Comparison of ENCODE assay signal across 29 cellular contexts in genomic region chr7:148507741-148508285, GRCh38.
A peak's percentile ranks its signal among the peaks of the same experiment; 100 is the strongest.
DNase-seq lines count a peak whose midpoint lies in the region; ATAC-seq, FAIRE-seq and TF ChIP-seq lines count a peak whose summit lies in the region.
"Had no signal": no experiment of that assay in that cellular context is flagged by ENCODE, and none has a peak within 500 bp of the region (broad histone marks: within the 10 kb centered on the region; RNA-seq: fewer than 3 reads in every experiment).

No MANE protein-coding gene starts in this region.

- H4K20me1 ChIP-seq in OCI-LY3 (ENCODE audit: insufficient read depth, low read length) (no peaks in the 10 kb centered on the region), GM12878 (ENCODE audit: control insufficient read depth, insufficient read depth) (no peaks in the 10 kb centered on the region)
- H4K20me1 ChIP-seq: BLaER1 treated with 17β-estradiol and CSF1 and Interleukin-3, amounts not matched to agents 10 nM and 100 nM had no signal

- ATAC-seq in GM12878, result peak; percentile 57
- no peak for ATAC-seq in left cardiac atrium
- ATAC-seq in GM21619 (IDR thresholded peaks at IDR 0.05; ENCODE audit: unreplicated experiment), result no peak
- ATAC-seq: gastrocnemius medialis, sciatic nerve had no signal

- intact Hi-C loops in GM12878 (cut with micrococcal nuclease; ENCODE audit: unreplicated experiment) (loop anchor here (2.0 to 5.0 kb wide), 3 partner anchors 54 to 193 kb away; no protein-coding TSS in a partner anchor), left cardiac atrium (cut with DNase I) (loop anchor here in 1 of 2 donors (10.0 kb wide), 1 partner anchor 377 kb away; the partner anchor contains the start of gene EZH2), head of caudate nucleus (cut with DNase I) (no loop called here)

- SMC1A ChIA-PET in GM12878 (lab: Charles Lee; ENCODE audit: uncharacterized antibody, unreplicated experiment), result no interaction called here

- H3K4me2 ChIP-seq in OCI-LY3 (ENCODE audit: low read length), result peak overlapping the region; percentile 71
- peak overlapping the region; percentile 75 for H3K4me2 ChIP-seq in GM12878 (ENCODE audit: control insufficient read depth, insufficient read depth)

- TF ChIP-seq CTCF in OCI-LY3 (IDR thresholded peaks at IDR 0.05; ENCODE audit: low read depth, low read length) (no peak), GM12878 (IDR thresholded peaks at IDR 0.05 in 2 of 3, conservative IDR thresholded peaks at IDR 0.05 in 1 of 3; ENCODE audit: control insufficient read depth in 2 of 3, extremely low read depth in 1 of 3, insufficient read depth in 1 of 3, low read depth in 3 of 3, low read length in 3 of 3) (no peak)

- no peaks in the 10 kb centered on the region for H3K79me2 ChIP-seq in OCI-LY3 (ENCODE audit: low read length)
- H3K79me2 ChIP-seq in GM12878 (ENCODE audit: control insufficient read depth, insufficient read depth, low read length), result no peaks in the 10 kb centered on the region

- H3K9ac ChIP-seq in OCI-LY3 (ENCODE audit: low read length) (peak overlapping the region; percentile 77), GM12878 (ENCODE audit: control insufficient read depth, insufficient read depth, low read length) (no peak overlapping the region)
- H3K9ac ChIP-seq: BLaER1 treated with 17β-estradiol and CSF1 and Interleukin-3, amounts not matched to agents 10 nM and 100 nM had no signal

- no peak for TF ChIP-seq POLR2A in GM12878 (IDR thresholded peaks at IDR 0.05; ENCODE audit: low read depth, low read length)

- DNase-seq in activated naive CD4-positive, alpha-beta T cell treated with Interleukin-2 at 50 U/mL for 16 hours, result peak; percentile 46
- no peak for DNase-seq in activated naive CD4-positive, alpha-beta T cell treated with anti-CD3 and anti-CD28 coated beads, Interleukin-2, amount 50 U/mL, for 16 hours
- DNase-seq in GM12878 (ENCODE audit: low read depth, low spot score), result no peak
- peak; percentile 59 for DNase-seq in stimulated activated CD8-positive, alpha-beta memory T cell treated with anti-CD3 and anti-CD28 coated beads, Interleukin-4, amount 100 ng/mL, for 48 hours
- no peak for DNase-seq in left cardiac atrium
- no peak for DNase-seq in head of caudate nucleus
- DNase-seq: activated effector memory CD4-positive, alpha-beta T cell treated with Interleukin-2 at 50 U/mL for 16 hours; cerebellar nuclear complex; COR-L47; DMS79; dorsolateral prefrontal cortex; gastrocnemius medialis; hippocampal formation; immature natural killer cell; mesenchymal stem cell; NCI-H1105 treated with DMSO at 0.1 percent for 48 hours; NCI-H2029 treated with DMSO at 0.1 percent for 48 hours; NCI-H526 treated with DMSO at 0.1 percent for 48 hours; Peyer's patch; SW 1271; T1000; uterus; WERI-Rb-1 had no signal

- POLR2A ChIA-PET in GM12878 (lab: Charles Lee), result no interaction called here

- CTCF ChIA-PET in GM12878 (lab: Yijun Ruan, JAX), result interaction anchor here (0.9 to 1.2 kb wide), 2 partner anchors 17 to 455 kb away, joined by 3 to 4 read pairs; no protein-coding TSS in a partner anchor

- H3K27ac ChIP-seq in OCI-LY3 (ENCODE audit: low read length) (peak overlapping the region; percentile 97), GM12878 (ENCODE audit: control insufficient read depth, insufficient read depth) (no peak overlapping the region; the same call in 1 of the 2 replicates)
- H3K27ac ChIP-seq: BLaER1 treated with 17β-estradiol and CSF1 and Interleukin-3, amounts not matched to agents 10 nM and 100 nM; dorsolateral prefrontal cortex; gastrocnemius medialis; neutrophil; Peyer's patch; thoracic aorta; uterus; WERI-Rb-1 had no signal

- H3K4me3 ChIP-seq in OCI-LY3 (ENCODE audit: low read length) (peak overlapping the region; percentile 59), GM12878 (no peak overlapping the region)
- H3K4me3 ChIP-seq: BLaER1 treated with 17β-estradiol and CSF1 and Interleukin-3, amounts not matched to agents 10 nM and 100 nM; dorsolateral prefrontal cortex; gastrocnemius medialis; Peyer's patch; thoracic aorta; uterus had no signal

- 29% methylated on average over 7 of the region's 7 CpGs for WGBS in GM12878 (ENCODE audit: insufficient coverage, insufficient replicate concordance, low lambda C conversion rate, missing lambda C conversion rate)

- BruUV-seq in GM12878 (replicated peaks; lab: Mats Ljungman, UMichigan), result no TSS peak

- no peak for FAIRE-seq in GM12878 (lab: Jason Lieb, UNC)

- in situ Hi-C loops in GM12878 (cut with MboI), result loop anchor here (5.0 kb wide), 1 partner anchor 454 kb away; no protein-coding TSS in a partner anchor

- TF ChIP-seq RAD21 in GM12878 (IDR thresholded peaks at IDR 0.05; ENCODE audit: insufficient read depth, low read depth, low read length), result no peak

- RAD21 ChIA-PET in GM12878 (lab: Charles Lee; ENCODE audit: unreplicated experiment), result no interaction called here

- H3K9me3 ChIP-seq in OCI-LY3 (ENCODE audit: insufficient read depth, low read length), result peaks cover 8% of the 10 kb centered on the region
- no peaks in the 10 kb centered on the region; the same call in 1 of the 3 replicates for H3K9me3 ChIP-seq in GM12878 (replicated peaks; ENCODE audit: control insufficient read depth, insufficient read depth, low read length)
- H3K9me3 ChIP-seq: BLaER1 treated with 17β-estradiol and CSF1 and Interleukin-3, amounts not matched to agents 10 nM and 100 nM; gastrocnemius medialis; neutrophil; Peyer's patch; thoracic aorta; uterus had no signal

- TF ChIP-seq EP300 in GM12878 (IDR thresholded peaks at IDR 0.05; ENCODE audit: borderline replicate concordance in 1 of 2, control insufficient read depth in 1 of 2, low read depth in 2 of 2, low read length in 2 of 2), result no peak

- H3K27me3 ChIP-seq in OCI-LY3 (ENCODE audit: low read depth, low read length), result no peaks in the 10 kb centered on the region
- no peaks in the 10 kb centered on the region for H3K27me3 ChIP-seq in GM12878 (replicated peaks in 1 of 2; ENCODE audit: control insufficient read depth in 2 of 2, insufficient read depth in 2 of 2, low read length in 1 of 2)
- H3K27me3 ChIP-seq: BLaER1 treated with 17β-estradiol and CSF1 and Interleukin-3, amounts not matched to agents 10 nM and 100 nM; dorsolateral prefrontal cortex; gastrocnemius medialis; neutrophil; Peyer's patch; uterus had no signal

- H3K36me3 ChIP-seq in OCI-LY3 (replicated peaks; ENCODE audit: low read depth, low read length) (peaks cover 12% of the 10 kb centered on the region), GM12878 (ENCODE audit: control insufficient read depth in 2 of 2, insufficient read depth in 2 of 2, low read length in 1 of 2) (no peaks in the 10 kb centered on the region)
- H3K36me3 ChIP-seq: BLaER1 treated with 17β-estradiol and CSF1 and Interleukin-3, amounts not matched to agents 10 nM and 100 nM; gastrocnemius medialis; neutrophil; Peyer's patch; thoracic aorta; uterus; WERI-Rb-1 had no signal

- H2AFZ ChIP-seq in OCI-LY3 (ENCODE audit: low read depth, low read length) (0 out of 2 replicates have a peak overlapping the region, but pooled peaks have one; percentile 1), GM12878 (ENCODE audit: control insufficient read depth, low read depth, low read length) (no peak overlapping the region; the same call in 1 of the 2 replicates)

- H3K4me1 ChIP-seq in OCI-LY3 (ENCODE audit: low read length) (peaks cover 55% of the 10 kb centered on the region), GM12878 (ENCODE audit: control insufficient read depth, insufficient read depth, low read length) (peaks cover 30% of the 10 kb centered on the region)
- H3K4me1 ChIP-seq: gastrocnemius medialis, Peyer's patch, uterus had no signal

TF ChIP-seq in GM12878, 131 proteins besides CTCF, POLR2A, EP300 and RAD21:
- TF ChIP-seq MXI1 (IDR thresholded peaks at IDR 0.05; ENCODE audit: low read depth, low read length) (no peak), KAT2A (conservative IDR thresholded peaks at IDR 0.05; ENCODE audit: control insufficient read depth, low read depth, low read length) (no peak), PML (IDR thresholded peaks at IDR 0.05; ENCODE audit: low read length) (no peak), SMC3 (IDR thresholded peaks at IDR 0.05; ENCODE audit: borderline replicate concordance, low read length) (no peak), WRNIP1 (IDR thresholded peaks at IDR 0.05; ENCODE audit: borderline replicate concordance, low read depth, low read length) (no peak), PAX5 (IDR thresholded peaks at IDR 0.05; ENCODE audit: borderline replicate concordance, low read depth, low read length) (no peak), NFYA (IDR thresholded peaks at IDR 0.05; ENCODE audit: borderline replicate concordance, low read depth, low read length) (no peak), MEF2A (IDR thresholded peaks at IDR 0.05; ENCODE audit: insufficient read depth, low read depth, low read length) (no peak)
- TF ChIP-seq, protein P1, sequence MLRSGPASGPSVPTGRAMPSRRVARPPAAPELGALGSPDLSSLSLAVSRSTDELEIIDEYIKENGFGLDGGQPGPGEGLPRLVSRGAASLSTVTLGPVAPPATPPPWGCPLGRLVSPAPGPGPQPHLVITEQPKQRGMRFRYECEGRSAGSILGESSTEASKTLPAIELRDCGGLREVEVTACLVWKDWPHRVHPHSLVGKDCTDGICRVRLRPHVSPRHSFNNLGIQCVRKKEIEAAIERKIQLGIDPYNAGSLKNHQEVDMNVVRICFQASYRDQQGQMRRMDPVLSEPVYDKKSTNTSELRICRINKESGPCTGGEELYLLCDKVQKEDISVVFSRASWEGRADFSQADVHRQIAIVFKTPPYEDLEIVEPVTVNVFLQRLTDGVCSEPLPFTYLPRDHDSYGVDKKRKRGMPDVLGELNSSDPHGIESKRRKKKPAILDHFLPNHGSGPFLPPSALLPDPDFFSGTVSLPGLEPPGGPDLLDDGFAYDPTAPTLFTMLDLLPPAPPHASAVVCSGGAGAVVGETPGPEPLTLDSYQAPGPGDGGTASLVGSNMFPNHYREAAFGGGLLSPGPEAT (IDR thresholded peaks at IDR 0.05; ENCODE audit: low read depth), result no peak
- TF ChIP-seq, protein P2, sequence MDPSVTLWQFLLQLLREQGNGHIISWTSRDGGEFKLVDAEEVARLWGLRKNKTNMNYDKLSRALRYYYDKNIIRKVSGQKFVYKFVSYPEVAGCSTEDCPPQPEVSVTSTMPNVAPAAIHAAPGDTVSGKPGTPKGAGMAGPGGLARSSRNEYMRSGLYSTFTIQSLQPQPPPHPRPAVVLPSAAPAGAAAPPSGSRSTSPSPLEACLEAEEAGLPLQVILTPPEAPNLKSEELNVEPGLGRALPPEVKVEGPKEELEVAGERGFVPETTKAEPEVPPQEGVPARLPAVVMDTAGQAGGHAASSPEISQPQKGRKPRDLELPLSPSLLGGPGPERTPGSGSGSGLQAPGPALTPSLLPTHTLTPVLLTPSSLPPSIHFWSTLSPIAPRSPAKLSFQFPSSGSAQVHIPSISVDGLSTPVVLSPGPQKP (IDR thresholded peaks at IDR 0.05; ENCODE audit: low read depth, low read length), result no peak
TF ChIP-seq in GM12878: peak in this region for 0.

Comparison
In these comparisons a context has a peak if more than half of its experiments do, and no peak if none do; other contexts are left out.
1. DNase-seq: peak in activated naive CD4-positive, alpha-beta T cell treated with Interleukin-2 at 50 U/mL for 16 hours (single experiment) and stimulated activated CD8-positive, alpha-beta memory T cell treated with anti-CD3 and anti-CD28 coated beads, Interleukin-4, amount 100 ng/mL, for 48 hours (single experiment); none in activated naive CD4-positive, alpha-beta T cell treated with anti-CD3 and anti-CD28 coated beads, Interleukin-2, amount 50 U/mL, for 16 hours (single experiment), GM12878 (single experiment), left cardiac atrium (single experiment) and head of caudate nucleus (0 of 42).